ENCODE assay signal across 10 cellular contexts in genomic region chr20:35467339-35468224, GRCh38.
DNase-seq lines count a peak whose midpoint lies in the region; ATAC-seq lines count a peak whose summit lies in the region.
"Had no signal": no experiment of that assay in that cellular context is flagged by ENCODE, and none has a peak within 500 bp of the region (broad histone marks: within the 10 kb centered on the region; RNA-seq: fewer than 3 reads in every experiment).

No MANE protein-coding gene starts in this region.

- H3K4me3 ChIP-seq in skeletal muscle cell (ENCODE audit: low read depth, low read length) = no peak overlapping the region
- H3K4me3 ChIP-seq: SJCRH30 had no signal

- ATAC-seq in GM18909 (IDR thresholded peaks at IDR 0.05; ENCODE audit: poor library complexity, unreplicated experiment) = no peak
- ATAC-seq in HG02759 (IDR thresholded peaks at IDR 0.05; ENCODE audit: unreplicated experiment) = no peak

- DNase-seq in HCEC 1CT (peak; percentile 84), SW480 (ENCODE audit: low spot score) (peak; percentile 72), iPS-NIHi7 (ENCODE audit: extremely low spot score) (peak; percentile 26), skeletal muscle cell (ENCODE audit: low read depth) (peak; percentile 62)
- no peak for DNase-seq in activated CD8-positive, alpha-beta memory T cell treated with anti-CD3 and anti-CD28 coated beads, Interleukin-2, amount 50 U/mL, for 4 hours
- DNase-seq: cortex of kidney, NCI-H1436 treated with DMSO at 0.1 percent for 48 hours, SJCRH30 had no signal
